In genomic region chr21:34088752-34089151, GRCh38 we compare ENCODE assay signal across 23 cellular contexts.
"Had no signal": no experiment of that assay in that cellular context is flagged by ENCODE, and none has a peak within 500 bp of the region (broad histone marks: within the 10 kb centered on the region; RNA-seq: fewer than 3 reads in every experiment).

No MANE protein-coding gene starts in this region.

- H3K27ac Mint-ChIP-seq: memory B cell; stimulated activated effector memory CD8-positive, alpha-beta T cell treated with anti-CD3 and anti-CD28 coated beads, Interleukin-12 subunit alpha, Interleukin-12 subunit beta, amount 100 ng/mL, for 72 hours; type B pancreatic cell had no signal

- ATAC-seq: effector memory CD8-positive, alpha-beta T cell; left lobe of liver; natural killer cell; psoas muscle; right cardiac atrium; stimulated activated effector memory CD8-positive, alpha-beta T cell treated with anti-CD3 and anti-CD28 coated beads, Interleukin-12 subunit alpha, Interleukin-12 subunit beta, amount 100 ng/mL, for 72 hours had no signal

- H3K27me3 ChIP-seq: esophagus squamous epithelium, ovary, sigmoid colon, stomach, thyroid gland had no signal

- H3K27me3 Mint-ChIP-seq: effector memory CD8-positive, alpha-beta T cell; memory B cell; type B pancreatic cell had no signal

- H3K27ac ChIP-seq: esophagus squamous epithelium, ovary, psoas muscle, sigmoid colon, stomach had no signal

- H3K9me3 Mint-ChIP-seq: effector memory CD8-positive, alpha-beta T cell; memory B cell; natural killer cell; stimulated activated effector memory CD8-positive, alpha-beta T cell treated with anti-CD3 and anti-CD28 coated beads, Interleukin-12 subunit alpha, Interleukin-12 subunit beta, amount 100 ng/mL, for 72 hours; type B pancreatic cell had no signal

- H3K36me3 Mint-ChIP-seq: memory B cell, natural killer cell had no signal

- H3K4me3 ChIP-seq: esophagus squamous epithelium, lung, ovary, psoas muscle, sigmoid colon, stomach, thyroid gland had no signal

- H3K36me3 ChIP-seq: esophagus squamous epithelium, ovary, sigmoid colon, stomach, thyroid gland had no signal

- H3K4me3 Mint-ChIP-seq: effector memory CD8-positive, alpha-beta T cell; memory B cell; natural killer cell; stimulated activated effector memory CD8-positive, alpha-beta T cell treated with anti-CD3 and anti-CD28 coated beads, Interleukin-12 subunit alpha, Interleukin-12 subunit beta, amount 100 ng/mL, for 72 hours; type B pancreatic cell had no signal

- H3K9me3 ChIP-seq: esophagus squamous epithelium, ovary, psoas muscle, sigmoid colon, stomach, thyroid gland had no signal

- DNase-seq: cortex of kidney; effector memory CD8-positive, alpha-beta T cell; erythroblast; esophagus squamous epithelium; head of caudate nucleus; kidney; natural killer cell; occipital lobe; ovary; posterior cingulate gyrus; psoas muscle; right cardiac atrium; sigmoid colon; stimulated activated CD4-positive, alpha-beta T cell treated with anti-CD3 and anti-CD28 coated beads, Interleukin-2, amount 100 ng/mL, for 24 hours; stimulated activated CD4-positive, alpha-beta T cell treated with anti-CD3 and anti-CD28 coated beads, Interleukin-4, amount 100 ng/mL, for 24 hours; stimulated activated naive CD4-positive, alpha-beta T cell treated with Interleukin-2 at 50 U/mL for 16 hours; stomach; thyroid gland had no signal
